1 cellular context compared by ENCODE assay signal in genomic region chr17:50151937-50152547, GRCh38.
TF ChIP-seq lines count a peak whose summit lies in the region.

No MANE protein-coding gene starts in this region.

TF ChIP-seq in HEK293, 187 proteins besides CTCF, POLR2A, EP300 and RAD21 (continued from another document and continues in another):
- TF ChIP-seq ZNF398 (tag by site-specific recombination; IDR thresholded peaks at IDR 0.05): peak; percentile 99
- TF ChIP-seq ZNF514 (tag by site-specific recombination; IDR thresholded peaks at IDR 0.05): no peak
- no peak for TF ChIP-seq ZNF585B (tag by site-specific recombination; IDR thresholded peaks at IDR 0.05)
- TF ChIP-seq SP7 (tag by site-specific recombination; IDR thresholded peaks at IDR 0.05): peak; percentile 88
- TF ChIP-seq ZBTB10 (tag by site-specific recombination; IDR thresholded peaks at IDR 0.05): peak; percentile 69
- peak; percentile 67; the same call in 1 of the 2 replicates for TF ChIP-seq ZBTB44 (tag by site-specific recombination; IDR thresholded peaks at IDR 0.05)
- no peak for TF ChIP-seq MEIS1 (CRISPR knock-in tag; IDR thresholded peaks at IDR 0.05; ENCODE audit: borderline replicate concordance)
- peak; percentile 71 for TF ChIP-seq ZNF610 (tag by site-specific recombination; IDR thresholded peaks at IDR 0.05; ENCODE audit: borderline replicate concordance)
- peak; percentile 51 for TF ChIP-seq ZNF600 (tag by site-specific recombination; IDR thresholded peaks at IDR 0.05)
- no peak for TF ChIP-seq ZBTB1 (tag by site-specific recombination; IDR thresholded peaks at IDR 0.05)
- no peak for TF ChIP-seq PBX3 (CRISPR knock-in tag; IDR thresholded peaks at IDR 0.05)
- no peak for TF ChIP-seq ZNF670 (tag by site-specific recombination; IDR thresholded peaks at IDR 0.05; ENCODE audit: low read depth)
- peak; percentile 59; the same call in 1 of the 2 replicates for TF ChIP-seq ZBTB48 (tag by site-specific recombination; IDR thresholded peaks at IDR 0.05)
- TF ChIP-seq MZF1 (tag by site-specific recombination; IDR thresholded peaks at IDR 0.05; ENCODE audit: borderline replicate concordance): peak; percentile 76; the same call in 1 of the 2 replicates
- no peak for TF ChIP-seq ZNF544 (tag by site-specific recombination; IDR thresholded peaks at IDR 0.05)
- 0 out of 2 replicates have a peak, but pooled peaks have one; percentile 6 for TF ChIP-seq ZNF148 (tag by site-specific recombination; IDR thresholded peaks at IDR 0.05; ENCODE audit: borderline replicate concordance)
- no peak for TF ChIP-seq ZNF776 (tag by site-specific recombination; IDR thresholded peaks at IDR 0.05; ENCODE audit: borderline replicate concordance)
- no peak; the same call in 1 of the 2 replicates for TF ChIP-seq TRIM28 (IDR thresholded peaks at IDR 0.05; ENCODE audit: borderline replicate concordance, low read length)
- no peak for TF ChIP-seq ZSCAN18 (tag by site-specific recombination; IDR thresholded peaks at IDR 0.05)
- TF ChIP-seq ZNF24 (tag by site-specific recombination; IDR thresholded peaks at IDR 0.05): peak; percentile 69
- TF ChIP-seq ZNF248 (tag by site-specific recombination; IDR thresholded peaks at IDR 0.05): no peak
- TF ChIP-seq HOXD13 (CRISPR knock-in tag; IDR thresholded peaks at IDR 0.05; ENCODE audit: borderline replicate concordance): no peak
- TF ChIP-seq ZNF664 (tag by site-specific recombination; IDR thresholded peaks at IDR 0.05): no peak
- peak; percentile 77; the same call in 1 of the 2 replicates for TF ChIP-seq ZFP37 (tag by site-specific recombination; IDR thresholded peaks at IDR 0.05)
- TF ChIP-seq ZNF10 (tag by site-specific recombination; IDR thresholded peaks at IDR 0.05): no peak
- peak; percentile 83 for TF ChIP-seq ZBTB20 (tag by site-specific recombination; IDR thresholded peaks at IDR 0.05)
- no peak for TF ChIP-seq ZNF157 (tag by site-specific recombination; IDR thresholded peaks at IDR 0.05)
- peak; percentile 76 for TF ChIP-seq GLIS1 (tag by site-specific recombination; IDR thresholded peaks at IDR 0.05)
- no peak for TF ChIP-seq ZNF548 (tag by site-specific recombination; IDR thresholded peaks at IDR 0.05)
- peak; percentile 96 for TF ChIP-seq KLF8 (tag by site-specific recombination; IDR thresholded peaks at IDR 0.05)
- TF ChIP-seq ZNF626 (tag by site-specific recombination; IDR thresholded peaks at IDR 0.05): no peak
- TF ChIP-seq ZNF214 (tag by site-specific recombination; IDR thresholded peaks at IDR 0.05; ENCODE audit: borderline replicate concordance): no peak
- no peak for TF ChIP-seq ZNF549 (tag by site-specific recombination; IDR thresholded peaks at IDR 0.05)
- TF ChIP-seq, protein P1, sequence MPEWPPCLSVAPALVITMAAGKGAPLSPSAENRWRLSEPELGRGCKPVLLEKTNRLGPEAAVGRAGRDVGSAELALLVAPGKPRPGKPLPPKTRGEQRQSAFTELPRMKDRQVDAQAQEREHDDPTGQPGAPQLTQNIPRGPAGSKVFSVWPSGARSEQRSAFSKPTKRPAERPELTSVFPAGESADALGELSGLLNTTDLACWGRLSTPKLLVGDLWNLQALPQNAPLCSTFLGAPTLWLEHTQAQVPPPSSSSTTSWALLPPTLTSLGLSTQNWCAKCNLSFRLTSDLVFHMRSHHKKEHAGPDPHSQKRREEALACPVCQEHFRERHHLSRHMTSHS (tag by site-specific recombination; IDR thresholded peaks at IDR 0.05): no peak
- TF ChIP-seq ZNF23 (tag by site-specific recombination; IDR thresholded peaks at IDR 0.05; ENCODE audit: borderline replicate concordance): no peak
- no peak for TF ChIP-seq ZNF121 (tag by site-specific recombination; IDR thresholded peaks at IDR 0.05)
- TF ChIP-seq ZNF658 (tag by site-specific recombination; IDR thresholded peaks at IDR 0.05): no peak
- no peak for TF ChIP-seq SCRT1 (tag by site-specific recombination; IDR thresholded peaks at IDR 0.05; ENCODE audit: borderline replicate concordance)
- TF ChIP-seq ZNF175 (tag by site-specific recombination; IDR thresholded peaks at IDR 0.05): no peak
- TF ChIP-seq, protein P2, sequence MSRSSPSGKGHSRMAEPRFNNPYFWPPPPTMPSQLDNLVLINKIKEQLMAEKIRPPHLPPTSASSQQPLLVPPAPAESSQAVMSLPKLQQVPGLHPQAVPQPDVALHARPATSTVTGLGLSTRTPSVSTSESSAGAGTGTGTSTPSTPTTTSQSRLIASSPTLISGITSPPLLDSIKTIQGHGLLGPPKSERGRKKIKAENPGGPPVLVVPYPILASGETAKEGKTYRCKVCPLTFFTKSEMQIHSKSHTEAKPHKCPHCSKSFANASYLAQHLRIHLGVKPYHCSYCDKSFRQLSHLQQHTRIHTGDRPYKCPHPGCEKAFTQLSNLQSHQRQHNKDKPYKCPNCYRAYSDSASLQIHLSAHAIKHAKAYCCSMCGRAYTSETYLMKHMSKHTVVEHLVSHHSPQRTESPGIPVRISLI (tag by site-specific recombination; IDR thresholded peaks at IDR 0.05): no peak
- TF ChIP-seq, protein P3, sequence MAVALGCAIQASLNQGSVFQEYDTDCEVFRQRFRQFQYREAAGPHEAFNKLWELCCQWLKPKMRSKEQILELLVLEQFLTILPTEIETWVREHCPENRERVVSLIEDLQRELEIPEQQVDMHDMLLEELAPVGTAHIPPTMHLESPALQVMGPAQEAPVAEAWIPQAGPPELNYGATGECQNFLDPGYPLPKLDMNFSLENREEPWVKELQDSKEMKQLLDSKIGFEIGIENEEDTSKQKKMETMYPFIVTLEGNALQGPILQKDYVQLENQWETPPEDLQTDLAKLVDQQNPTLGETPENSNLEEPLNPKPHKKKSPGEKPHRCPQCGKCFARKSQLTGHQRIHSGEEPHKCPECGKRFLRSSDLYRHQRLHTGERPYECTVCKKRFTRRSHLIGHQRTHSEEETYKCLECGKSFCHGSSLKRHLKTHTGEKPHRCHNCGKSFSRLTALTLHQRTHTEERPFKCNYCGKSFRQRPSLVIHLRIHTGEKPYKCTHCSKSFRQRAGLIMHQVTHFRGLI (tag by site-specific recombination; IDR thresholded peaks at IDR 0.05): no peak
- no peak; the same call in none of the 2 replicates for TF ChIP-seq ZBTB8A (tag by site-specific recombination; IDR thresholded peaks at IDR 0.05)
- peak; percentile 5 for TF ChIP-seq PRDM1 (tag by site-specific recombination; IDR thresholded peaks at IDR 0.05)
- TF ChIP-seq, protein P4, sequence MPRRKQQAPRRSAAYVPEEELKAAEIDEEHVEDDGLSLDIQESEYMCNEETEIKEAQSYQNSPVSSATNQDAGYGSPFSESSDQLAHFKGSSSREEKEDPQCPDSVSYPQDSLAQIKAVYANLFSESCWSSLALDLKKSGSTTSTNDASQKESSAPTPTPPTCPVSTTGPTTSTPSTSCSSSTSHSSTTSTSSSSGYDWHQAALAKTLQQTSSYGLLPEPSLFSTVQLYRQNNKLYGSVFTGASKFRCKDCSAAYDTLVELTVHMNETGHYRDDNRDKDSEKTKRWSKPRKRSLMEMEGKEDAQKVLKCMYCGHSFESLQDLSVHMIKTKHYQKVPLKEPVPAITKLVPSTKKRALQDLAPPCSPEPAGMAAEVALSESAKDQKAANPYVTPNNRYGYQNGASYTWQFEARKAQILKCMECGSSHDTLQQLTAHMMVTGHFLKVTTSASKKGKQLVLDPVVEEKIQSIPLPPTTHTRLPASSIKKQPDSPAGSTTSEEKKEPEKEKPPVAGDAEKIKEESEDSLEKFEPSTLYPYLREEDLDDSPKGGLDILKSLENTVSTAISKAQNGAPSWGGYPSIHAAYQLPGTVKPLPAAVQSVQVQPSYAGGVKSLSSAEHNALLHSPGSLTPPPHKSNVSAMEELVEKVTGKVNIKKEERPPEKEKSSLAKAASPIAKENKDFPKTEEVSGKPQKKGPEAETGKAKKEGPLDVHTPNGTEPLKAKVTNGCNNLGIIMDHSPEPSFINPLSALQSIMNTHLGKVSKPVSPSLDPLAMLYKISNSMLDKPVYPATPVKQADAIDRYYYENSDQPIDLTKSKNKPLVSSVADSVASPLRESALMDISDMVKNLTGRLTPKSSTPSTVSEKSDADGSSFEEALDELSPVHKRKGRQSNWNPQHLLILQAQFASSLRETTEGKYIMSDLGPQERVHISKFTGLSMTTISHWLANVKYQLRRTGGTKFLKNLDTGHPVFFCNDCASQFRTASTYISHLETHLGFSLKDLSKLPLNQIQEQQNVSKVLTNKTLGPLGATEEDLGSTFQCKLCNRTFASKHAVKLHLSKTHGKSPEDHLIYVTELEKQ (tag by site-specific recombination; IDR thresholded peaks at IDR 0.05; ENCODE audit: borderline replicate concordance): peak; percentile 4; the same call in 1 of the 2 replicates
- TF ChIP-seq ZNF560 (tag by site-specific recombination; IDR thresholded peaks at IDR 0.05; ENCODE audit: borderline replicate concordance): no peak
